Comparison of ENCODE assay signal across 13 cellular contexts in the genomic region with DNA sequence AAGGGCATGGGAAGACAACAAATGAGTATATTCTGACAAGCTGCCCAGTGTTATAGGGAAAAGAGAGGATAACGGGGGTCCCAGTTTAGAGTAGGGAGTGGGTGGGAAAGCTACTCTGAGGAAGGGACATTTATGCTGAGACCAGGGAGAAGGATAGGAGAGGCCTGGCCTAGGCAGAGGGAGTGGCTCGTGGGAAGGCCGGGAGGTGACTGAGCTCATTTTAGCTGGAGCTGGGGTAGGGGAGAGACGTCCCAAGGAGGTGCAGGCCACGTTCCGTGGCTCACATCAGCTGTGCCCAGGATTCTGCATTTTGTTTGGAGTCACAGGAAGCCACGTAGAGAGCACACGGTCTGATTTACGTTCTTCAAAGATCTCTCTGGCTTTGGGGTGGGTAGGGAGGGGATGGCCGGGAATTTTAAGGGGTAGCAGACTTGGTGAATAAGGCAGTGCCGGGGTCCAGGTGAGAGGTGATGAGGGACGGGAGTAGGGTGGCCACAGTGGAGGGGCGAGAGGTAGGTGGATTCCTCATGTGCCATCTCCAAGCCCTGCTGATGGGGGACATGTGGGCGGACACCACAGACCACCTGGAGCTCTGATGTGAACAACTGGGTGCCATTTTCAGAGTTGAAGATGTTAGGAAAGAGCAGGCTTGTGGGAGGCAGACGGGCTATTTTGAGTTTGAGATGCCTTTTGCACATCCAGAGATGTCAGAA. TPM values are rescaled to one million over a fixed set of nuclear protein-coding genes. Genes with fewer than 3 reads are reported as not detected.
DNase-seq lines count a peak whose midpoint lies in the region; ATAC-seq and TF ChIP-seq lines count a peak whose summit lies in the region.
"Had no signal": no experiment of that assay in that cellular context is flagged by ENCODE, and none has a peak within 500 bp of the region (broad histone marks: within the 10 kb centered on the region; RNA-seq: fewer than 3 reads in every experiment).

No MANE protein-coding gene starts in this region.

- peaks cover 0 to 7% of the 10 kb centered on the region in 2 donors for H3K36me3 ChIP-seq in esophagus (ENCODE audit: control insufficient read depth in 2 of 2, insufficient read depth in 2 of 2, low read length in 1 of 2)
- H3K36me3 ChIP-seq in thyroid gland: peaks cover 20 to 24% of the 10 kb centered on the region in 2 donors

- ATAC-seq in WTC11 (no peak), GM21576 (IDR thresholded peaks at IDR 0.05; ENCODE audit: unreplicated experiment) (no peak), GM18907 (IDR thresholded peaks at IDR 0.05; ENCODE audit: unreplicated experiment) (no peak), left colon (no peak)
- ATAC-seq: activated CD8-positive, alpha-beta memory T cell treated with anti-CD3 and anti-CD28 coated beads, Interleukin-2, amount 10 ng/mL, durations not matched to agents 7 days and 5 days had no signal

- intact Hi-C loops in thyroid gland (cut with DNase I): no loop called here
- intact Hi-C loops in left colon (cut with DNase I, micrococcal nuclease): no loop called here

- H3K27me3 Mint-ChIP-seq in WTC11 (ENCODE audit: low read depth) (no peaks in the 10 kb centered on the region; the same call in 1 of the 2 replicates), nephron (ENCODE audit: low read depth) (peaks cover 11% of the 10 kb centered on the region)

- H3K4me3 ChIP-seq in esophagus (ENCODE audit: low read depth in 1 of 2, low read length in 2 of 2) (no peak overlapping the region), thyroid gland (replicated peaks in 1 of 3) (peak overlapping the region in 1 of 3 donors; percentile 16)

- TF ChIP-seq CTCF in WTC11 (IDR thresholded peaks at IDR 0.05) (no peak), nephron (IDR thresholded peaks at IDR 0.05; ENCODE audit: unreplicated experiment in 3 of 3) (no peak), thyroid gland (IDR thresholded peaks at IDR 0.05) (no peak)

- H3K9me3 Mint-ChIP-seq in WTC11 (no peaks in the 10 kb centered on the region), nephron (no peaks in the 10 kb centered on the region)

- CTCF ChIA-PET in WTC11 (lab: Charles Lee): interaction anchor here (0.8 to 2.1 kb wide), 6 partner anchors 12 to 52 kb away, joined by 3 to 9 read pairs (median 4); partner anchors contain the start of gene HCRTR1

- H3K4me3 Mint-ChIP-seq in WTC11: no peak overlapping the region
- peak overlapping the region in 2 of 3 experiments; percentile 52 to 70 for H3K4me3 Mint-ChIP-seq in nephron
- H3K4me3 Mint-ChIP-seq: activated CD8-positive, alpha-beta memory T cell treated with anti-CD3 and anti-CD28 coated beads, Interleukin-2, amount 10 ng/mL, durations not matched to agents 7 days and 5 days had no signal

- DNase-seq in WTC11 (ENCODE audit: low spot score): no peak
- no peak for DNase-seq in thyroid gland
- DNase-seq in left colon: no peak
- DNase-seq: activated CD8-positive, alpha-beta memory T cell treated with anti-CD3 and anti-CD28 coated beads, Interleukin-2, amount 10 ng/mL, durations not matched to agents 7 days and 5 days; activated naive CD4-positive, alpha-beta T cell; SK-N-SH; stimulated activated CD4-positive, alpha-beta T cell treated with anti-CD3 and anti-CD28 coated beads, Interleukin-15, amount 100 ng/mL, for 24 hours had no signal

- H3K36me3 Mint-ChIP-seq in WTC11 (no peaks in the 10 kb centered on the region), nephron (ENCODE audit: low read depth) (no peaks in the 10 kb centered on the region)
- H3K36me3 Mint-ChIP-seq: activated CD8-positive, alpha-beta memory T cell treated with anti-CD3 and anti-CD28 coated beads, Interleukin-2, amount 10 ng/mL, durations not matched to agents 7 days and 5 days had no signal

- TF ChIP-seq POLR2A in thyroid gland (IDR thresholded peaks at IDR 0.05): no peak

- peak overlapping the region; percentile 74 to 79 for H3K27ac ChIP-seq in esophagus (ENCODE audit: low read depth in 2 of 2, low read length in 1 of 2)
- peak overlapping the region; percentile 80 to 91 (median 90) for H3K27ac ChIP-seq in thyroid gland

- H3K27ac Mint-ChIP-seq in WTC11: peak overlapping the region; percentile 43; the same call in 1 of the 2 replicates
- no peak overlapping the region for H3K27ac Mint-ChIP-seq in nephron
- H3K27ac Mint-ChIP-seq: activated CD8-positive, alpha-beta memory T cell treated with anti-CD3 and anti-CD28 coated beads, Interleukin-2, amount 10 ng/mL, durations not matched to agents 7 days and 5 days had no signal

- H3K4me1 Mint-ChIP-seq in WTC11 (peaks cover 29% of the 10 kb centered on the region), nephron (peaks cover 31% of the 10 kb centered on the region)

- H3K9me3 ChIP-seq in esophagus (ENCODE audit: control insufficient read depth in 2 of 2, insufficient read depth in 1 of 2, low read depth in 1 of 2, low read length in 1 of 2): no peaks in the 10 kb centered on the region
- no peaks in the 10 kb centered on the region for H3K9me3 ChIP-seq in thyroid gland
- H3K9me3 ChIP-seq: SK-N-SH had no signal

- no peaks in the 10 kb centered on the region for H3K27me3 ChIP-seq in esophagus (ENCODE audit: control insufficient read depth in 1 of 2, insufficient read depth in 2 of 2, low read length in 2 of 2)
- H3K27me3 ChIP-seq in thyroid gland: no peaks in the 10 kb centered on the region

- H3K4me1 ChIP-seq in esophagus (ENCODE audit: control insufficient read depth in 2 of 2, insufficient read depth in 2 of 2, low read length in 1 of 2) (peaks cover 0 to 7% of the 10 kb centered on the region in 2 donors), thyroid gland (peaks cover 65 to 81% of the 10 kb centered on the region in 2 donors)

- POLR2A ChIA-PET in WTC11 (lab: Charles Lee): no interaction called here

- WGBS in esophagus, 2 donors: 75 to 80% methylated on average over 15 of the region's 15 CpGs
- WGBS in thyroid gland, 2 donors: 81 to 84% methylated on average over 15 of the region's 15 CpGs

TF ChIP-seq in WTC11, 78 proteins besides CTCF, POLR2A, EP300 and RAD21:
- TF ChIP-seq ZNF671 (CRISPR knock-in tag; IDR thresholded peaks at IDR 0.05) (no peak), E2F4 (CRISPR knock-in tag; IDR thresholded peaks at IDR 0.05; ENCODE audit: borderline replicate concordance, low read depth) (no peak), FOXK1 (CRISPR knock-in tag; IDR thresholded peaks at IDR 0.05) (no peak), ZBTB21 (CRISPR knock-in tag; IDR thresholded peaks at IDR 0.05; ENCODE audit: borderline replicate concordance) (no peak), ATF1 (CRISPR knock-in tag; IDR thresholded peaks at IDR 0.05) (no peak), EMX1 (CRISPR knock-in tag; IDR thresholded peaks at IDR 0.05) (no peak), SP1 (CRISPR knock-in tag; conservative IDR thresholded peaks at IDR 0.05) (no peak), ZNF416 (CRISPR knock-in tag; IDR thresholded peaks at IDR 0.05) (no peak)
- TF ChIP-seq, protein P1, sequence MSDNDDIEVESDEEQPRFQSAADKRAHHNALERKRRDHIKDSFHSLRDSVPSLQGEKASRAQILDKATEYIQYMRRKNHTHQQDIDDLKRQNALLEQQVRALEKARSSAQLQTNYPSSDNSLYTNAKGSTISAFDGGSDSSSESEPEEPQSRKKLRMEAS (CRISPR knock-in tag; IDR thresholded peaks at IDR 0.05): no peak
- TF ChIP-seq, protein P2, sequence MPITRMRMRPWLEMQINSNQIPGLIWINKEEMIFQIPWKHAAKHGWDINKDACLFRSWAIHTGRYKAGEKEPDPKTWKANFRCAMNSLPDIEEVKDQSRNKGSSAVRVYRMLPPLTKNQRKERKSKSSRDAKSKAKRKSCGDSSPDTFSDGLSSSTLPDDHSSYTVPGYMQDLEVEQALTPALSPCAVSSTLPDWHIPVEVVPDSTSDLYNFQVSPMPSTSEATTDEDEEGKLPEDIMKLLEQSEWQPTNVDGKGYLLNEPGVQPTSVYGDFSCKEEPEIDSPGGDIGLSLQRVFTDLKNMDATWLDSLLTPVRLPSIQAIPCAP (CRISPR knock-in tag; IDR thresholded peaks at IDR 0.05): no peak
TF ChIP-seq in WTC11: peak in this region for 0.

RNA-seq across cellular contexts. Expression of gene TINAGL1, which starts 4.7 kb away (rescaled TPM):
- 7.2 to 8.4 TPM (median 8.4 TPM) in 3 replicates for total RNA-seq in WTC11 (2021)
- 10 to 100 TPM; 16.4 to 20.0 TPM for polyA plus RNA-seq in esophagus
- 100 to 1,000 TPM; 157 to 391 (median 227) TPM for total RNA-seq in thyroid gland
- 100 to 1,000 TPM; 135 to 139 TPM for total RNA-seq in left colon
- total RNA-seq: activated CD8-positive, alpha-beta memory T cell treated with anti-CD3 and anti-CD28 coated beads, Interleukin-2, amount 10 ng/mL, durations not matched to agents 7 days and 5 days had no signal
- polyA plus RNA-seq: SK-N-SH had no signal

RNA-seq across cellular contexts. Expression of gene HCRTR1, which starts 36.4 kb away (rescaled TPM):
- total RNA-seq in WTC11 (2021) (0.13 to 0.23 TPM (median 0.14 TPM) in 3 replicates), thyroid gland (1 to 10 TPM in 2 of 4 donors, under 1 TPM in 2; 0.40 to 5.6 (median 1.3) TPM), left colon (under 1 TPM in 1 of 2 donors, not detected in 1; 0.14 TPM)
- polyA plus RNA-seq in esophagus: under 1 TPM in 1 of 2 donors, not detected in 1; 0.02 TPM
- total RNA-seq: activated CD8-positive, alpha-beta memory T cell treated with anti-CD3 and anti-CD28 coated beads, Interleukin-2, amount 10 ng/mL, durations not matched to agents 7 days and 5 days; HT1080 had no signal
- polyA plus RNA-seq: BJ had no signal

Comparison
In these comparisons a context has a peak if more than half of its experiments do, and no peak if none do; other contexts are left out.
1. RNA of gene TINAGL1, which starts 4.7 kb away (total RNA-seq): 157 to 391 TPM in thyroid gland and 135 to 139 TPM in left colon; 7.2 to 8.4 TPM in WTC11; every median in the first group is over 10 times any median in the second.